ENCODE assay signal across 8 cellular contexts in genomic region chr14:105489607-105490317, GRCh38. TPM values are rescaled to one million over a fixed set of nuclear protein-coding genes. Genes with fewer than 3 reads are reported as not detected.
DNase-seq lines count a peak whose midpoint lies in the region; ATAC-seq and TF ChIP-seq lines count a peak whose summit lies in the region.

No MANE protein-coding gene starts in this region.

- DNase-seq in C1 segment of cervical spinal cord (lab: John Stamatoyannopoulos, UW) (peak in 12 of 14 donors; percentile 27 to 81 (median 50)), HPDE6-E6E7 (ENCODE audit: extremely low spot score) (peak; percentile 81), NCI-H774 (lab: John Stamatoyannopoulos, UW) (peak; percentile 74), dermis blood vessel endothelial cell (peak; percentile 93), lower leg skin (ENCODE audit: low spot score in 2 of 2) (peak; percentile 92 to 98)
- peak; percentile 84 to 85 for DNase-seq in activated CD4-positive, alpha-beta T cell treated with anti-CD3 and anti-CD28 coated beads, Interleukin-2, amount 50 U/mL, for 4 hours
- DNase-seq in stimulated activated CD4-positive, alpha-beta T cell treated with anti-CD3 and anti-CD28 coated beads, Interleukin-4, amount 100 ng/mL, for 4 hours: peak; percentile 73 to 82

- no peak for ATAC-seq in GM18907 (IDR thresholded peaks at IDR 0.05; ENCODE audit: unreplicated experiment)

- intact Hi-C loops in lower leg skin (cut with DNase I; ENCODE audit: low total_unique reads): loop anchor here (10.0 kb wide), 1 partner anchor 115 kb away; no protein-coding TSS in a partner anchor

- TF ChIP-seq CTCF in lower leg skin (IDR thresholded peaks at IDR 0.05): peak in 1 of 3 donors; percentile 80

- TF ChIP-seq POLR2A in lower leg skin (IDR thresholded peaks at IDR 0.05): no peak

- 1 to 2% methylated on average over 40 to 43 of the region's 45 CpGs for WGBS in lower leg skin, 2 donors

- no peak overlapping the region for H3K4me3 ChIP-seq in lower leg skin (ENCODE audit: low read depth, poor library complexity, severe bottlenecking)

RNA-seq across cellular contexts. Expression of gene TEDC1, which starts 1.3 kb away (rescaled TPM):
- total RNA-seq in dermis blood vessel endothelial cell (9.7 and 18.0 TPM in 2 replicates), lower leg skin (10 to 100 TPM in 1 of 4 donors, 1 to 10 TPM in 3; 2.8 to 16.9 (median 5.4) TPM)

RNA-seq across cellular contexts. Expression of gene CRIP1, which starts 3.1 kb away (rescaled TPM):
- total RNA-seq in dermis blood vessel endothelial cell (0.42 and 0.68 TPM in 2 replicates), lower leg skin (100 to 1,000 TPM in 1 of 4 donors, 10 to 100 TPM in 3; 13.1 to 103 (median 63.2) TPM)

RNA-seq across cellular contexts. Expression of gene CRIP2, which starts 15.1 kb away (rescaled TPM):
- total RNA-seq in dermis blood vessel endothelial cell: 265 and 324 TPM in 2 replicates
- 100 to 1,000 TPM; 103 to 203 (median 141) TPM for total RNA-seq in lower leg skin

RNA-seq across cellular contexts. Expression of gene TMEM121, which starts 36.6 kb away (rescaled TPM):
- total RNA-seq in dermis blood vessel endothelial cell (4.6 and 11.7 TPM in 2 replicates), lower leg skin (1 to 10 TPM in 3 of 4 donors, under 1 TPM in 1; 0.99 to 5.4 (median 4.0) TPM)
